Comparison of ENCODE assay signal across 1 cellular context in the genomic region with DNA sequence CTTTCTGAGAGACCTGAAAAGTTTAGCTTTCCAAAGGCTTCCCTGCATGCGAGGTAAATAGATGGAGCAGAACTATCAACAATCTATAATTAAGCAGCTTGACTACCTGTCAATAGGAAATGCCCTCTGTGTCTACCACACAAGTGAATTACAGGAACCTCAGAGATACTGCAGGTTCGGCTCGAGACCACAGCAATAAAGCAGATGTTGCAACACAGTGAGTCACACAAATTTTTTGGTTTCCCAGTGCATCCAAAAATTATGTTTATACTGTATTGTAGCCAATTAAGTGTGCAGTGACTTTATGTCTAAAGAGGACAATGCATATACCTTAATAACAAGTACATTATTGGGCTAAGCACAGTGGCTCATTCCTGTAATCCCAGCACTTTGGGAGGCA.
TF ChIP-seq lines count a peak whose summit lies in the region.

No MANE protein-coding gene starts in this region.

TF ChIP-seq in WTC11, 78 proteins besides CTCF, POLR2A, EP300 and RAD21 (continued from another document):
- TF ChIP-seq, protein P1, sequence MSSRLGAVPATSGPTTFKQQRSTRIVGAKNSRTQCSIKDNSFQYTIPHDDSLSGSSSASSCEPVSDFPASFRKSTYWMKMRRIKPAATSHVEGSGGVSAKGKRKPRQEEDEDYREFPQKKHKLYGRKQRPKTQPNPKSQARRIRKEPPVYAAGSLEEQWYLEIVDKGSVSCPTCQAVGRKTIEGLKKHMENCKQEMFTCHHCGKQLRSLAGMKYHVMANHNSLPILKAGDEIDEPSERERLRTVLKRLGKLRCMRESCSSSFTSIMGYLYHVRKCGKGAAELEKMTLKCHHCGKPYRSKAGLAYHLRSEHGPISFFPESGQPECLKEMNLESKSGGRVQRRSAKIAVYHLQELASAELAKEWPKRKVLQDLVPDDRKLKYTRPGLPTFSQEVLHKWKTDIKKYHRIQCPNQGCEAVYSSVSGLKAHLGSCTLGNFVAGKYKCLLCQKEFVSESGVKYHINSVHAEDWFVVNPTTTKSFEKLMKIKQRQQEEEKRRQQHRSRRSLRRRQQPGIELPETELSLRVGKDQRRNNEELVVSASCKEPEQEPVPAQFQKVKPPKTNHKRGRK (CRISPR knock-in tag; IDR thresholded peaks at IDR 0.05; ENCODE audit: borderline replicate concordance): no peak
- TF ChIP-seq PRDM15 (CRISPR knock-in tag; IDR thresholded peaks at IDR 0.05) (no peak), ATF2 (CRISPR knock-in tag; IDR thresholded peaks at IDR 0.05; ENCODE audit: borderline replicate concordance, low read depth) (no peak), NR3C1 (CRISPR knock-in tag; conservative IDR thresholded peaks at IDR 0.05; ENCODE audit: low read depth) (no peak), ZNF423 (CRISPR knock-in tag; IDR thresholded peaks at IDR 0.05) (no peak)
- TF ChIP-seq, protein P2, sequence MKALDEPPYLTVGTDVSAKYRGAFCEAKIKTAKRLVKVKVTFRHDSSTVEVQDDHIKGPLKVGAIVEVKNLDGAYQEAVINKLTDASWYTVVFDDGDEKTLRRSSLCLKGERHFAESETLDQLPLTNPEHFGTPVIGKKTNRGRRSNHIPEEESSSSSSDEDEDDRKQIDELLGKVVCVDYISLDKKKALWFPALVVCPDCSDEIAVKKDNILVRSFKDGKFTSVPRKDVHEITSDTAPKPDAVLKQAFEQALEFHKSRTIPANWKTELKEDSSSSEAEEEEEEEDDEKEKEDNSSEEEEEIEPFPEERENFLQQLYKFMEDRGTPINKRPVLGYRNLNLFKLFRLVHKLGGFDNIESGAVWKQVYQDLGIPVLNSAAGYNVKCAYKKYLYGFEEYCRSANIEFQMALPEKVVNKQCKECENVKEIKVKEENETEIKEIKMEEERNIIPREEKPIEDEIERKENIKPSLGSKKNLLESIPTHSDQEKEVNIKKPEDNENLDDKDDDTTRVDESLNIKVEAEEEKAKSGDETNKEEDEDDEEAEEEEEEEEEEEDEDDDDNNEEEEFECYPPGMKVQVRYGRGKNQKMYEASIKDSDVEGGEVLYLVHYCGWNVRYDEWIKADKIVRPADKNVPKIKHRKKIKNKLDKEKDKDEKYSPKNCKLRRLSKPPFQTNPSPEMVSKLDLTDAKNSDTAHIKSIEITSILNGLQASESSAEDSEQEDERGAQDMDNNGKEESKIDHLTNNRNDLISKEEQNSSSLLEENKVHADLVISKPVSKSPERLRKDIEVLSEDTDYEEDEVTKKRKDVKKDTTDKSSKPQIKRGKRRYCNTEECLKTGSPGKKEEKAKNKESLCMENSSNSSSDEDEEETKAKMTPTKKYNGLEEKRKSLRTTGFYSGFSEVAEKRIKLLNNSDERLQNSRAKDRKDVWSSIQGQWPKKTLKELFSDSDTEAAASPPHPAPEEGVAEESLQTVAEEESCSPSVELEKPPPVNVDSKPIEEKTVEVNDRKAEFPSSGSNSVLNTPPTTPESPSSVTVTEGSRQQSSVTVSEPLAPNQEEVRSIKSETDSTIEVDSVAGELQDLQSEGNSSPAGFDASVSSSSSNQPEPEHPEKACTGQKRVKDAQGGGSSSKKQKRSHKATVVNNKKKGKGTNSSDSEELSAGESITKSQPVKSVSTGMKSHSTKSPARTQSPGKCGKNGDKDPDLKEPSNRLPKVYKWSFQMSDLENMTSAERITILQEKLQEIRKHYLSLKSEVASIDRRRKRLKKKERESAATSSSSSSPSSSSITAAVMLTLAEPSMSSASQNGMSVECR (CRISPR knock-in tag; IDR thresholded peaks at IDR 0.05; ENCODE audit: borderline replicate concordance): no peak
TF ChIP-seq in WTC11: peak in this region for 0.
